Comparison of ENCODE assay signal across 16 cellular contexts in the genomic region with DNA sequence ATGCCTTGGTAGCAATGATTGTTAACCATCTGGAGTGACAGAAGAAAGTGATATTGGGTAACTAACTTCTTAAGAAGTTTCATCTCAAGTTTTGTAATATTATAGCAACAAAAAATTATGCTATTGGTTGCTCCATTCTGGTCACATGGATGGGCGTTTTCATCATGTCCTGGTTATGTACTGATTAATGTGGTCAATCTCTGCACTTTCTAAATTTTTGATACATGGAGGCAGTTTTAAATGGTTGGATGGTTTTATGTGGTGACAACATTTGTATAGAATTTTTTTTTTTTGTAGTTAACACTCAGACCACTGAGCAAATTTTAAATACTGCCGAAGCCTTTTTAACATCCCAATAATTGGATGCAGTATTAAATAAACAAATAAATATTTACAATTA. TPM values are rescaled to one million over a fixed set of nuclear protein-coding genes. Genes with fewer than 3 reads are reported as not detected.
DNase-seq lines count a peak whose midpoint lies in the region; ATAC-seq, FAIRE-seq and TF ChIP-seq lines count a peak whose summit lies in the region.
"Had no signal": no experiment of that assay in that cellular context is flagged by ENCODE, and none has a peak within 500 bp of the region (broad histone marks: within the 10 kb centered on the region; RNA-seq: fewer than 3 reads in every experiment).

No MANE protein-coding gene starts in this region.

- H3K27ac ChIP-seq in astrocyte (ENCODE audit: low read depth, low read length), result peak overlapping the region; percentile 86
- no peak overlapping the region for H3K27ac ChIP-seq in naive thymus-derived CD4-positive, alpha-beta T cell (ENCODE audit: low read depth, low read length)
- H3K27ac ChIP-seq: gastrocnemius medialis had no signal

- H4K20me1 ChIP-seq in astrocyte (ENCODE audit: insufficient read depth, low read length), result no peaks in the 10 kb centered on the region

- no peaks in the 10 kb centered on the region for H3K9me3 Mint-ChIP-seq in astrocyte (ENCODE audit: unreplicated experiment)
- H3K9me3 Mint-ChIP-seq in naive thymus-derived CD4-positive, alpha-beta T cell, result no peaks in the 10 kb centered on the region
- H3K9me3 Mint-ChIP-seq: stimulated activated naive CD8-positive, alpha-beta T cell treated with anti-CD3 and anti-CD28 coated beads, Interleukin-15, Interleukin-2, amounts not matched to agents 100 ng/mL and 50 ng/mL, for 24 hours had no signal

- intact Hi-C loops in naive thymus-derived CD4-positive, alpha-beta T cell (cut with micrococcal nuclease), result no loop called here

- H3K36me3 ChIP-seq in astrocyte (ENCODE audit: insufficient read depth, low read length), result no peaks in the 10 kb centered on the region
- H3K36me3 ChIP-seq in naive thymus-derived CD4-positive, alpha-beta T cell (ENCODE audit: control insufficient read depth in 2 of 3, insufficient read depth in 3 of 3, low read length in 3 of 3), result peaks cover 0 to 10% (median 0%) of the 10 kb centered on the region in 3 experiments
- H3K36me3 ChIP-seq: gastrocnemius medialis had no signal

- no peaks in the 10 kb centered on the region for H3K27me3 Mint-ChIP-seq in astrocyte (ENCODE audit: low read depth, unreplicated experiment)
- no peaks in the 10 kb centered on the region for H3K27me3 Mint-ChIP-seq in naive thymus-derived CD4-positive, alpha-beta T cell
- H3K27me3 Mint-ChIP-seq: stimulated activated naive CD8-positive, alpha-beta T cell treated with anti-CD3 and anti-CD28 coated beads, Interleukin-15, Interleukin-2, amounts not matched to agents 100 ng/mL and 50 ng/mL, for 24 hours had no signal

- peak overlapping the region; percentile 32 for H3K4me2 ChIP-seq in astrocyte (ENCODE audit: low read length)

- peaks cover 14% of the 10 kb centered on the region for H3K4me1 ChIP-seq in astrocyte (ENCODE audit: insufficient read depth, low read length)
- H3K4me1 ChIP-seq in naive thymus-derived CD4-positive, alpha-beta T cell (ENCODE audit: control insufficient read depth in 2 of 2, insufficient read depth in 2 of 2, low read length in 2 of 2), result no peaks in the 10 kb centered on the region

- ATAC-seq in naive thymus-derived CD4-positive, alpha-beta T cell, result no peak
- ATAC-seq in GM21390 (IDR thresholded peaks at IDR 0.05; ENCODE audit: unreplicated experiment), result no peak
- no peak for ATAC-seq in HG03045 (IDR thresholded peaks at IDR 0.05; ENCODE audit: unreplicated experiment)
- ATAC-seq: gastrocnemius medialis had no signal

- H3K9me3 ChIP-seq in astrocyte (ENCODE audit: insufficient read depth, low read depth, low read length), result no peaks in the 10 kb centered on the region
- H3K9me3 ChIP-seq in naive thymus-derived CD4-positive, alpha-beta T cell (ENCODE audit: control insufficient read depth in 2 of 3, low read length in 3 of 3), result no peaks in the 10 kb centered on the region
- H3K9me3 ChIP-seq: gastrocnemius medialis had no signal

- POLR2A ChIA-PET in naive thymus-derived CD4-positive, alpha-beta T cell (lab: Charles Lee), result interaction anchor here (0.7 to 1.1 kb wide), 2 partner anchors 22 to 53 kb away, joined by 3 to 4 read pairs; no protein-coding TSS in a partner anchor

- DNase-seq in ACHN, result peak; percentile 45
- peak; percentile 69 for DNase-seq in HCEC 1CT
- peak; percentile 73 for DNase-seq in astrocyte (ENCODE audit: low read depth)
- DNase-seq in hepatic stellate cell (ENCODE audit: low spot score), result peak; percentile 53
- no peak for DNase-seq in naive thymus-derived CD4-positive, alpha-beta T cell
- DNase-seq in NCI-H82 (lab: John Stamatoyannopoulos, UW), result no peak
- DNase-seq: activated CD4-positive, alpha-beta T cell treated with anti-CD3 and anti-CD28 coated beads for 48 hours; activated T-cell treated with anti-CD3 and anti-CD28 coated beads, Interleukin-2, amount 50 U/mL, for 1 hour; AML-193; DMS153; gastrocnemius medialis; NCI-H524 treated with DMSO at 0.1 percent for 48 hours; nucleus accumbens had no signal

- H3K4me3 Mint-ChIP-seq in astrocyte (ENCODE audit: unreplicated experiment), result no peak overlapping the region
- H3K4me3 Mint-ChIP-seq in naive thymus-derived CD4-positive, alpha-beta T cell, result no peak overlapping the region
- H3K4me3 Mint-ChIP-seq: stimulated activated naive CD8-positive, alpha-beta T cell treated with anti-CD3 and anti-CD28 coated beads, Interleukin-15, Interleukin-2, amounts not matched to agents 100 ng/mL and 50 ng/mL, for 24 hours had no signal

- H3K9ac ChIP-seq in astrocyte (ENCODE audit: low read length), result no peak overlapping the region

- no peak overlapping the region for H3K27ac Mint-ChIP-seq in astrocyte (ENCODE audit: unreplicated experiment)
- no peak overlapping the region for H3K27ac Mint-ChIP-seq in naive thymus-derived CD4-positive, alpha-beta T cell
- H3K27ac Mint-ChIP-seq: stimulated activated naive CD8-positive, alpha-beta T cell treated with anti-CD3 and anti-CD28 coated beads, Interleukin-15, Interleukin-2, amounts not matched to agents 100 ng/mL and 50 ng/mL, for 24 hours had no signal

- H3K36me3 Mint-ChIP-seq in astrocyte (ENCODE audit: low read depth, unreplicated experiment), result peaks cover 4% of the 10 kb centered on the region
- H3K36me3 Mint-ChIP-seq in naive thymus-derived CD4-positive, alpha-beta T cell, result peaks cover 0 to 37% (median 17%) of the 10 kb centered on the region in 5 donors

- peaks cover 5% of the 10 kb centered on the region for H3K4me1 Mint-ChIP-seq in astrocyte (ENCODE audit: low read depth, unreplicated experiment)
- no peaks in the 10 kb centered on the region for H3K4me1 Mint-ChIP-seq in naive thymus-derived CD4-positive, alpha-beta T cell

- TF ChIP-seq CTCF in astrocyte (IDR thresholded peaks at IDR 0.05; ENCODE audit: insufficient read depth, low read depth, low read length), result no peak

- H3K79me2 ChIP-seq in astrocyte (ENCODE audit: insufficient read depth, low read length), result no peaks in the 10 kb centered on the region

- in situ Hi-C loops in ACHN (cut with HindIII; ENCODE audit: low pct_ligation_motif_present, low pct_unique_long_range_greater_than_20kb, low sequenced_read_pairs), result no loop called here

- no peak overlapping the region for H3K4me3 ChIP-seq in astrocyte (ENCODE audit: insufficient read depth, low read depth, low read length)
- no peak overlapping the region for H3K4me3 ChIP-seq in naive thymus-derived CD4-positive, alpha-beta T cell (ENCODE audit: low read length)
- H3K4me3 ChIP-seq: gastrocnemius medialis had no signal

- FAIRE-seq in astrocyte (lab: Jason Lieb, UNC), result no peak

- no peaks in the 10 kb centered on the region for H3K27me3 ChIP-seq in astrocyte (ENCODE audit: insufficient read depth, low read length)
- H3K27me3 ChIP-seq in naive thymus-derived CD4-positive, alpha-beta T cell (ENCODE audit: control insufficient read depth in 2 of 2, insufficient read depth in 2 of 2, low read length in 2 of 2), result no peaks in the 10 kb centered on the region
- H3K27me3 ChIP-seq: gastrocnemius medialis had no signal

- CTCF ChIA-PET in naive thymus-derived CD4-positive, alpha-beta T cell (lab: Charles Lee), result no interaction called here

- no peak overlapping the region for H2AFZ ChIP-seq in astrocyte (ENCODE audit: low read depth, low read length)

RNA-seq across cellular contexts. Expression of a gene that starts 55.2 kb away (rescaled TPM):
- 62.4 and 72.8 TPM in 2 replicates for total RNA-seq in astrocyte
- 10 to 100 TPM; 64.4 to 89.5 (median 88.2) TPM for total RNA-seq in naive thymus-derived CD4-positive, alpha-beta T cell
- polyA plus RNA-seq in naive thymus-derived CD4-positive, alpha-beta T cell, result 10 to 100 TPM; 31.7 to 51.7 TPM

Comparison
In these comparisons a context has a peak if more than half of its experiments do, and no peak if none do; other contexts are left out.
1. DNase-seq: peak in ACHN (single experiment), HCEC 1CT (single experiment), astrocyte (single experiment) and hepatic stellate cell (single experiment); none in naive thymus-derived CD4-positive, alpha-beta T cell (0 of 9) and NCI-H82 (single experiment).